ENCODE assay signal across 8 cellular contexts in the genomic region with DNA sequence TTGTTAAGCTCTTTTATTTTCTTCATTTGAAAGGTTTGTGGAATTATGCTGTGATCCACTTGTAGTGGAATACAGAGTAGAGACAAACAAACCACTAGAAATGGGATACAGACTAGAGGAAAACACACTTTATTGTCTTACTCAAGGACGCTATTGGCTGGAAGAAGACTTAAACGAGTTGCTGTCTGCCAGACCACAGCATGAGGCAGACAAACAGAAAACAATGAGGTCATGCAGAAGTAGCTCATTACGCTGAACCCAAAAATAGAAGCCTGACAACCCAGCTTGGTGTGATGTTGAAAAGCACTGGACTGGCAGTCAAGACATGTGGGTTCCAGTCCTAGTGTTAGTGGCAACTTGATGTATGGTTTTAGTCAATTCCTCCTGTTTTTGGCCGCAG.
DNase-seq lines count a peak whose midpoint lies in the region; ATAC-seq and TF ChIP-seq lines count a peak whose summit lies in the region.

No MANE protein-coding gene starts in this region.

- ATAC-seq in HG02884 (IDR thresholded peaks at IDR 0.05; ENCODE audit: unreplicated experiment): no peak

- H3K27ac ChIP-seq in thyroid gland: no peak overlapping the region

- TF ChIP-seq CTCF in epithelial cell of proximal tubule (conservative IDR thresholded peaks at IDR 0.05; ENCODE audit: low read depth, low read length) (no peak), thyroid gland (IDR thresholded peaks at IDR 0.05) (no peak)

- no peak for TF ChIP-seq POLR2A in thyroid gland (IDR thresholded peaks at IDR 0.05)

- 59 to 71% methylated on average over 4 of the region's 4 CpGs for WGBS in thyroid gland, 2 donors

- DNase-seq in NCI-H1417 (lab: John Stamatoyannopoulos, UW) (peak; percentile 34 to 76 (median 53)), NCI-H1417 treated with DMSO at 0.1 percent for 48 hours (lab: John Stamatoyannopoulos, UW) (no peak), NCI-H460 (ENCODE audit: extremely low read depth, low read depth) (peak; percentile 64), epithelial cell of proximal tubule (ENCODE audit: low read depth) (peak; percentile 72), renal cortical epithelial cell (ENCODE audit: low read depth) (peak; percentile 87), HuH-7.5 (ENCODE audit: low spot score) (no peak), thyroid gland (no peak)

- H3K4me3 ChIP-seq in epithelial cell of proximal tubule (ENCODE audit: low read depth, low read length): no peak overlapping the region
- no peak overlapping the region for H3K4me3 ChIP-seq in thyroid gland (replicated peaks in 1 of 3)

- H3K4me1 ChIP-seq in thyroid gland: no peaks in the 10 kb centered on the region

- no peaks in the 10 kb centered on the region for H3K36me3 ChIP-seq in thyroid gland

- H3K9me3 ChIP-seq in thyroid gland: no peaks in the 10 kb centered on the region

- intact Hi-C loops in thyroid gland (cut with DNase I): no loop called here

- H3K27me3 ChIP-seq in thyroid gland: no peaks in the 10 kb centered on the region

Comparison
In these comparisons a context has a peak if more than half of its experiments do, and no peak if none do; other contexts are left out.
1. DNase-seq: peak in NCI-H1417 (3 of 3), NCI-H460 (single experiment), epithelial cell of proximal tubule (single experiment) and renal cortical epithelial cell (single experiment); none in NCI-H1417 treated with DMSO at 0.1 percent for 48 hours (single experiment), HuH-7.5 (single experiment) and thyroid gland (0 of 2).